ENCODE assay signal across 8 cellular contexts in genomic region chr13:42047561-42048322, GRCh38. TPM values are rescaled to one million over a fixed set of nuclear protein-coding genes. Genes with fewer than 3 reads are reported as not detected.
DNase-seq lines count a peak whose midpoint lies in the region; ATAC-seq and TF ChIP-seq lines count a peak whose summit lies in the region.

No MANE protein-coding gene starts in this region.

- no peaks in the 10 kb centered on the region for H3F3A ChIP-seq in MM.1S (ENCODE audit: insufficient read depth, low read length)

- DNase-seq in ELR (ENCODE audit: low read depth) (peak; percentile 82), H7 (peak; percentile 71), MM.1S (no peak), WTC11 (ENCODE audit: low spot score) (peak; percentile 57), lower lobe of right lung (peak; percentile 58)
- peak; percentile 59 for DNase-seq in stimulated activated naive CD8-positive, alpha-beta T cell treated with anti-CD3 and anti-CD28 coated beads, Interleukin-15, Interleukin-2, amounts not matched to agents 100 U/mL and 50 U/mL, for 24 hours

- H3K4me3 Mint-ChIP-seq in WTC11 = peak overlapping the region; percentile 83

- H3K4me3 ChIP-seq in H7 (ENCODE audit: insufficient read depth, low read depth, low read length) (peak overlapping the region; percentile 76), MM.1S (ENCODE audit: low read length) (peak overlapping the region; percentile 66), ectodermal cell (ENCODE audit: insufficient read depth, low read depth, low read length) (peak overlapping the region; percentile 79), lower lobe of right lung (peak overlapping the region; percentile 84)

- H3K9me3 ChIP-seq in MM.1S (replicated peaks; ENCODE audit: insufficient read depth, low read length) (no peaks in the 10 kb centered on the region), ectodermal cell (ENCODE audit: control insufficient read depth, low read length) (no peaks in the 10 kb centered on the region), lower lobe of right lung (no peaks in the 10 kb centered on the region)

- H3K9me3 Mint-ChIP-seq in WTC11 = no peaks in the 10 kb centered on the region

- H3K36me3 ChIP-seq in H7 (replicated peaks; ENCODE audit: control insufficient read depth, insufficient read depth, low read length) = no peaks in the 10 kb centered on the region
- H3K36me3 ChIP-seq in MM.1S (replicated peaks; ENCODE audit: insufficient read depth, low read length) = no peaks in the 10 kb centered on the region
- H3K36me3 ChIP-seq in ectodermal cell (ENCODE audit: control insufficient read depth, insufficient read depth, low read length) = no peaks in the 10 kb centered on the region
- H3K36me3 ChIP-seq in lower lobe of right lung = no peaks in the 10 kb centered on the region

- no peaks in the 10 kb centered on the region for H4K20me1 ChIP-seq in MM.1S (ENCODE audit: insufficient read depth, low read length)

- H3K9ac ChIP-seq in MM.1S (ENCODE audit: low read length) = peak overlapping the region; percentile 46; the same call in 1 of the 2 replicates

- peak overlapping the region; percentile 61; the same call in 1 of the 2 replicates for H2AFZ ChIP-seq in MM.1S (ENCODE audit: low read length)

- peak; percentile 66 for ATAC-seq in WTC11
- peak; percentile 42 to 54 for ATAC-seq in lower lobe of right lung
- ATAC-seq in stimulated activated naive CD8-positive, alpha-beta T cell treated with anti-CD3 and anti-CD28 coated beads, Interleukin-15, Interleukin-2, amounts not matched to agents 100 U/mL and 50 U/mL, for 24 hours = peak; percentile 37
- ATAC-seq in HG03342 (IDR thresholded peaks at IDR 0.05; ENCODE audit: unreplicated experiment) = no peak

- H3K27me3 ChIP-seq in H7 (ENCODE audit: control insufficient read depth, insufficient read depth, low read length) (peaks cover 20% of the 10 kb centered on the region), MM.1S (replicated peaks; ENCODE audit: insufficient read depth, low read length) (no peaks in the 10 kb centered on the region), ectodermal cell (ENCODE audit: control insufficient read depth, insufficient read depth, low read length, poor library complexity, severe bottlenecking) (peaks cover 51% of the 10 kb centered on the region), lower lobe of right lung (ENCODE audit: low read depth) (no peaks in the 10 kb centered on the region)

- H3K4me1 ChIP-seq in MM.1S (ENCODE audit: low read length) (no peaks in the 10 kb centered on the region), ectodermal cell (ENCODE audit: control insufficient read depth, insufficient read depth, low read length) (no peaks in the 10 kb centered on the region), lower lobe of right lung (peaks cover 19% of the 10 kb centered on the region)

- no peaks in the 10 kb centered on the region for H3K9me2 ChIP-seq in MM.1S (replicated peaks; ENCODE audit: insufficient read depth, low read length)

- H3K27ac Mint-ChIP-seq in WTC11 = peak overlapping the region; percentile 60

- no peaks in the 10 kb centered on the region for H3K36me3 Mint-ChIP-seq in WTC11

- TF ChIP-seq CTCF in MM.1S (IDR thresholded peaks at IDR 0.05; ENCODE audit: low read length) (no peak), WTC11 (IDR thresholded peaks at IDR 0.05) (no peak), lower lobe of right lung (IDR thresholded peaks at IDR 0.05) (no peak)

- H3K79me2 ChIP-seq in MM.1S (ENCODE audit: low read length) = no peaks in the 10 kb centered on the region

- intact Hi-C loops in lower lobe of right lung (cut with DNase I) = no loop called here

- H3K4me2 ChIP-seq in MM.1S (ENCODE audit: low read depth, low read length) = peak overlapping the region; percentile 60

- POLR2A ChIA-PET in WTC11 (lab: Charles Lee) = interaction anchor here (0.7 to 0.9 kb wide), 3 partner anchors 9 to 224 kb away, joined by 3 to 4 read pairs (median 3); partner anchors contain the start of gene AKAP11

- no peak overlapping the region for H3K27ac ChIP-seq in MM.1S (ENCODE audit: low read length)
- no peak overlapping the region for H3K27ac ChIP-seq in ectodermal cell (ENCODE audit: insufficient read depth, low read depth, low read length, poor library complexity, severe bottlenecking)
- peak overlapping the region; percentile 84 for H3K27ac ChIP-seq in lower lobe of right lung

- peaks cover 47% of the 10 kb centered on the region for H3K27me3 Mint-ChIP-seq in WTC11 (ENCODE audit: low read depth)

- CTCF ChIA-PET in WTC11 (lab: Charles Lee) = interaction anchor here (0.7 to 1.4 kb wide), 2 partner anchors 24 to 105 kb away, joined by 3 to 5 read pairs; no protein-coding TSS in a partner anchor

- H3K4me1 Mint-ChIP-seq in WTC11 = peaks cover 15% of the 10 kb centered on the region

- 1% methylated on average over 50 of the region's 50 CpGs for WGBS in ectodermal cell, 2 experiments

TF ChIP-seq in WTC11, 78 proteins besides CTCF, POLR2A, EP300 and RAD21:
- TF ChIP-seq TP53 (CRISPR knock-in tag; IDR thresholded peaks at IDR 0.05) (0 out of 2 replicates have a peak, but pooled peaks have one; percentile 14), ETV6 (CRISPR knock-in tag; IDR thresholded peaks at IDR 0.05) (peak; percentile 47; the same call in 1 of the 2 replicates), TCF7 (CRISPR knock-in tag; IDR thresholded peaks at IDR 0.05; ENCODE audit: low read depth) (no peak), ZNF423 (CRISPR knock-in tag; IDR thresholded peaks at IDR 0.05) (peak; percentile 89; the same call in 1 of the 2 replicates), SOX15 (CRISPR knock-in tag; IDR thresholded peaks at IDR 0.05) (no peak), ATF1 (CRISPR knock-in tag; IDR thresholded peaks at IDR 0.05) (no peak), NFYB (CRISPR knock-in tag; conservative IDR thresholded peaks at IDR 0.05; ENCODE audit: low read depth) (no peak), MAX (CRISPR knock-in tag; IDR thresholded peaks at IDR 0.05) (0 out of 2 replicates have a peak, but pooled peaks have one; percentile 27), SMAD4 (CRISPR knock-in tag; IDR thresholded peaks at IDR 0.05) (no peak), ZBTB21 (CRISPR knock-in tag; IDR thresholded peaks at IDR 0.05; ENCODE audit: borderline replicate concordance) (no peak)
- TF ChIP-seq, protein P1, sequence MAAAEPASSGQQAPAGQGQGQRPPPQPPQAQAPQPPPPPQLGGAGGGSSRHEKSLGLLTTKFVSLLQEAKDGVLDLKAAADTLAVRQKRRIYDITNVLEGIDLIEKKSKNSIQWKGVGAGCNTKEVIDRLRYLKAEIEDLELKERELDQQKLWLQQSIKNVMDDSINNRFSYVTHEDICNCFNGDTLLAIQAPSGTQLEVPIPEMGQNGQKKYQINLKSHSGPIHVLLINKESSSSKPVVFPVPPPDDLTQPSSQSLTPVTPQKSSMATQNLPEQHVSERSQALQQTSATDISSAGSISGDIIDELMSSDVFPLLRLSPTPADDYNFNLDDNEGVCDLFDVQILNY (CRISPR knock-in tag; IDR thresholded peaks at IDR 0.05) = no peak

RNA-seq across cellular contexts. Expression of gene DGKH, which starts 0.7 kb away (rescaled TPM):
- total RNA-seq in H7 (2014; rRNA removed; shearing (Covaris generic)) = 3.7 and 4.2 TPM in 2 replicates
- 7.6 to 8.8 TPM (median 8.8 TPM) in 3 replicates for total RNA-seq in WTC11 (2021)
- polyA plus RNA-seq in ectodermal cell (2013, experiment 1 of 4) = 3.0 TPM
- 3.8 TPM for polyA plus RNA-seq in ectodermal cell (2013, experiment 2 of 4)
- 2.3 TPM for polyA plus RNA-seq in ectodermal cell (2013, experiment 3 of 4)
- 2.7 TPM for polyA plus RNA-seq in ectodermal cell (2013, experiment 4 of 4)
- total RNA-seq in lower lobe of right lung = 18.7 TPM
